In the genomic region with DNA sequence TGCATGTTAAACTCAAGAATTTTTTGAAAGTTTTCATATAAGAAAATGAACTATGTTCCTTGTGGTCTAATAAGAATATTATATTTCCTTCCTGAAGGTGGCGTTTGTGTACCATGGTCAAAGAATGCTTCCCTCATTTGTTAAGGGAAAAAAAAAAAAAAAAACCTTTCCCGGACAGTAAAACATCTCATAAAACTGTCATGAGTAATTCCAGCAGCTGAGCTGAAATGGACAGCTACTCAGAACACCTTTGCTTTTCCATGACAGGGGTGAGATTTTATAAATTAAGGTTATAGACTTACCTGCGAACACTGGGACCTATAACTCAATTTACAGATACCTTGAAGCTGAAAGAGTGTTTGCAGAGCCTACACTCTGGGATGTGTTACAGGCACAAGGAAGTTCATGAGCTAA, we compare ENCODE assay signal across 8 cellular contexts.
DNase-seq lines count a peak whose midpoint lies in the region; ATAC-seq and TF ChIP-seq lines count a peak whose summit lies in the region.

No MANE protein-coding gene starts in this region.

- H3K36me3 ChIP-seq in ovary: no peaks in the 10 kb centered on the region

- no peak for TF ChIP-seq POLR2A in erythroblast (IDR thresholded peaks at IDR 0.05; ENCODE audit: low read length)
- TF ChIP-seq POLR2A in ovary (IDR thresholded peaks at IDR 0.05): no peak

- ATAC-seq in GM18867 (IDR thresholded peaks at IDR 0.05; ENCODE audit: unreplicated experiment) (no peak), HG03378 (IDR thresholded peaks at IDR 0.05; ENCODE audit: unreplicated experiment) (no peak)

- no peak overlapping the region for H3K27ac ChIP-seq in ovary

- H3K9me3 ChIP-seq in ovary: no peaks in the 10 kb centered on the region

- H3K4me1 ChIP-seq in ovary (ENCODE audit: insufficient read depth): no peaks in the 10 kb centered on the region

- WGBS in ovary, 3 donors: 18 to 19% (median 18%) methylated on average over 3 of the region's 3 CpGs

- no peaks in the 10 kb centered on the region for H3K27me3 ChIP-seq in ovary

- peak in 2 of 3 donors; percentile 35 to 58 for TF ChIP-seq CTCF in ovary (IDR thresholded peaks at IDR 0.05)

- TF ChIP-seq EP300 in ovary (IDR thresholded peaks at IDR 0.05): no peak

- DNase-seq in NCI-H82 (lab: John Stamatoyannopoulos, UW): peak; percentile 61
- no peak for DNase-seq in NCI-H82 treated with DMSO at 0.1 percent for 48 hours (lab: John Stamatoyannopoulos, UW; ENCODE audit: unreplicated experiment)
- peak; percentile 3 to 76 for DNase-seq in NOMO-1 (lab: John Stamatoyannopoulos, UW; ENCODE audit: unreplicated experiment in 2 of 2)
- peak; percentile 22 to 48 for DNase-seq in erythroblast (lab: John Stamatoyannopoulos, UW)
- no peak for DNase-seq in ovary
- no peak for DNase-seq in D341Med (ENCODE audit: low spot score)

- intact Hi-C loops in ovary (cut with DNase I): loop anchor here in 3 of 4 donors (1.0 to 10.0 kb wide), 4 partner anchors 279 to 450 kb away; no protein-coding TSS in a partner anchor

- no peak overlapping the region for H3K4me3 ChIP-seq in ovary

Comparison
In these comparisons a context has a peak if more than half of its experiments do, and no peak if none do; other contexts are left out.
1. DNase-seq: peak in NCI-H82 (single experiment), NOMO-1 (2 of 2) and erythroblast (2 of 2); none in NCI-H82 treated with DMSO at 0.1 percent for 48 hours (single experiment), ovary (0 of 5) and D341Med (single experiment).